18 cellular contexts compared by ENCODE assay signal in the genomic region with DNA sequence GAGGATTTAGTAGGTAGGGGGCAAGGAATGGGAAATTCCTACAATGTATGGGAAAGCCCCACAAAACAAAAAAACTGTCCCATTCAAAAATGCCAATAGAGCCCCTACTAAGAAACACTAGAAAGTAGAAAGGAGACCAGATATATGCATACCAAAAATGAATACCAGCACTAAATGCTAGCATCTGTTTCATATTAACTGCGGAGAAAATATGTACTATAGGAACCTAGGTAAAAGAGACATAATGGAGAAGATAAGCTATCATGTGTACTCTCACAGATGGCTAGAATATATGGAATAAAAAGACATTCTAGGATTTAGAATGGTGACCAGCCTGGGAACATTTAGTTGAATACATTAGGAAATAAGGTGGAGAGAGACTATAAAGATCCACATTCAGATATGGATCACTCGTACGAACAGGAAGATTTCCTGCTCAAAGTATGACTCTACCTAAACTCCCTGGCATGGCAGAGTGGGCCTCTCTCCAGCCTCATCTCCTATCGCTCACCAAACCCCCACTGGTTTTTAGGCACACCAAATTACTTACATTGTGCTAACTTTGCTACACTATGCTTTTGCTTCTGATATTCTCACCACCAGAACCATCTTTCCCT. TPM values are rescaled to one million over a fixed set of nuclear protein-coding genes. Genes with fewer than 3 reads are reported as not detected.
A peak's percentile ranks its signal among the peaks of the same experiment; 100 is the strongest.
DNase-seq lines count a peak whose midpoint lies in the region; ATAC-seq and TF ChIP-seq lines count a peak whose summit lies in the region.
"Had no signal": no experiment of that assay in that cellular context is flagged by ENCODE, and none has a peak within 500 bp of the region (broad histone marks: within the 10 kb centered on the region; RNA-seq: fewer than 3 reads in every experiment).

No MANE protein-coding gene starts in this region.

- peaks cover 19% of the 10 kb centered on the region for H3K79me2 ChIP-seq in smooth muscle cell (ENCODE audit: low read depth)

- H3K9ac ChIP-seq in smooth muscle cell (ENCODE audit: low read depth), result no peak overlapping the region
- H3K9ac ChIP-seq: GM23248 had no signal

- no peaks in the 10 kb centered on the region for H3K27me3 ChIP-seq in left ventricle myocardium inferior (ENCODE audit: low read depth)
- H3K27me3 ChIP-seq in smooth muscle cell (ENCODE audit: low read depth), result no peaks in the 10 kb centered on the region

- H3K9me3 ChIP-seq in left ventricle myocardium inferior (replicated peaks) (no peaks in the 10 kb centered on the region), mucosa of descending colon (no peaks in the 10 kb centered on the region), smooth muscle cell (replicated peaks; ENCODE audit: low read depth) (no peaks in the 10 kb centered on the region)

- H3K27ac Mint-ChIP-seq in central memory CD8-positive, alpha-beta T cell (ENCODE audit: low read depth), result peak overlapping the region; percentile 36
- H3K27ac Mint-ChIP-seq in T-helper 2 cell treated with Interferon-gamma antibody and Interleukin-4, amounts not matched to agents 5 μg/mL and 100 μg/mL, for 36 hours, result no peak overlapping the region
- H3K27ac Mint-ChIP-seq: B cell; CD4-positive, alpha-beta T cell had no signal

- no peak overlapping the region for H2AFZ ChIP-seq in smooth muscle cell (ENCODE audit: low read depth)
- H2AFZ ChIP-seq: GM23248 had no signal

- peaks cover 4% of the 10 kb centered on the region for H4K20me1 ChIP-seq in smooth muscle cell (ENCODE audit: low read depth)

- DNase-seq in left ventricle myocardium inferior, result no peak
- no peak for DNase-seq in left cardiac atrium
- no peak for DNase-seq in central memory CD8-positive, alpha-beta T cell (ENCODE audit: low spot score in 2 of 2)
- no peak for DNase-seq in mucosa of descending colon
- DNase-seq in smooth muscle cell (lab: John Stamatoyannopoulos, UW; ENCODE audit: unreplicated experiment), result no peak
- DNase-seq in T-helper 2 cell treated with Interferon-gamma antibody and Interleukin-4, amounts not matched to agents 5 μg/mL and 100 μg/mL, for 36 hours (ENCODE audit: low spot score), result no peak
- no peak for DNase-seq in NCI-H526 treated with DMSO at 0.1 percent for 48 hours (lab: John Stamatoyannopoulos, UW)
- DNase-seq: CD4-positive, alpha-beta T cell; DMS153; GDM1; GM23248; NCI-H1105 treated with DMSO at 0.1 percent for 48 hours; NCI-H1694; NCI-H524 treated with DMSO at 0.1 percent for 48 hours; PC-3 had no signal

- no peak overlapping the region for H3K4me3 Mint-ChIP-seq in central memory CD8-positive, alpha-beta T cell
- H3K4me3 Mint-ChIP-seq in T-helper 2 cell treated with Interferon-gamma antibody and Interleukin-4, amounts not matched to agents 5 μg/mL and 100 μg/mL, for 36 hours, result no peak overlapping the region
- H3K4me3 Mint-ChIP-seq: B cell; CD4-positive, alpha-beta T cell had no signal

- no peak for ATAC-seq in left cardiac atrium
- no peak for ATAC-seq in central memory CD8-positive, alpha-beta T cell (replicated peaks; ENCODE audit: extremely low read depth, poor library complexity, severe bottlenecking)
- ATAC-seq in mucosa of descending colon, result peak; percentile 44
- ATAC-seq: HCT116, PC-3 had no signal

- H3K4me2 ChIP-seq in smooth muscle cell, result no peak overlapping the region

- peaks cover 34% of the 10 kb centered on the region for H3K4me1 Mint-ChIP-seq in central memory CD8-positive, alpha-beta T cell
- peaks cover 4% of the 10 kb centered on the region for H3K4me1 Mint-ChIP-seq in T-helper 2 cell treated with Interferon-gamma antibody and Interleukin-4, amounts not matched to agents 5 μg/mL and 100 μg/mL, for 36 hours (ENCODE audit: low read depth)

- H3K4me3 ChIP-seq in left ventricle myocardium inferior (no peak overlapping the region), mucosa of descending colon (no peak overlapping the region), smooth muscle cell (no peak overlapping the region)
- H3K4me3 ChIP-seq: GM23248 had no signal

- H3K36me3 ChIP-seq in left ventricle myocardium inferior, result no peaks in the 10 kb centered on the region
- no peaks in the 10 kb centered on the region for H3K36me3 ChIP-seq in mucosa of descending colon (ENCODE audit: low read depth)
- no peaks in the 10 kb centered on the region for H3K36me3 ChIP-seq in smooth muscle cell (ENCODE audit: low read depth)

- H3K36me3 Mint-ChIP-seq in central memory CD8-positive, alpha-beta T cell (ENCODE audit: insufficient read depth), result peaks cover 9% of the 10 kb centered on the region
- H3K36me3 Mint-ChIP-seq in T-helper 2 cell treated with Interferon-gamma antibody and Interleukin-4, amounts not matched to agents 5 μg/mL and 100 μg/mL, for 36 hours (ENCODE audit: low read depth), result peaks cover 17% of the 10 kb centered on the region

- WGBS in smooth muscle cell (ENCODE audit: low lambda C conversion rate), result 97% methylated on average over 4 of the region's 4 CpGs

- peak overlapping the region; percentile 50 for H3K27ac ChIP-seq in left ventricle myocardium inferior (replicated peaks)
- H3K27ac ChIP-seq in smooth muscle cell (ENCODE audit: low read depth), result no peak overlapping the region
- H3K27ac ChIP-seq: GM23248, RWPE1 had no signal

- H3K9me3 Mint-ChIP-seq in central memory CD8-positive, alpha-beta T cell, result no peaks in the 10 kb centered on the region
- no peaks in the 10 kb centered on the region for H3K9me3 Mint-ChIP-seq in T-helper 2 cell treated with Interferon-gamma antibody and Interleukin-4, amounts not matched to agents 5 μg/mL and 100 μg/mL, for 36 hours
- H3K9me3 Mint-ChIP-seq: CD4-positive, alpha-beta T cell had no signal

- H3K4me1 ChIP-seq in left ventricle myocardium inferior (peaks cover 20% of the 10 kb centered on the region), mucosa of descending colon (ENCODE audit: low read depth) (no peaks in the 10 kb centered on the region), smooth muscle cell (ENCODE audit: low read depth) (no peaks in the 10 kb centered on the region)

- H3F3A ChIP-seq in smooth muscle cell (ENCODE audit: low read depth), result no peaks in the 10 kb centered on the region

- intact Hi-C loops in left ventricle myocardium inferior (cut with micrococcal nuclease), result loop anchor here (5.0 kb wide), 2 partner anchors 193 to 383 kb away; no protein-coding TSS in a partner anchor
- intact Hi-C loops in left cardiac atrium (cut with DNase I), result loop anchor here (2.0 to 5.0 kb wide), 4 partner anchors 108 to 383 kb away; partner anchors contain the start of gene CCN1 (in 1 of the 2)
- intact Hi-C loops in mucosa of descending colon (cut with DNase I, micrococcal nuclease), result loop anchor here in 1 of 2 donors (10.0 kb wide), 1 partner anchor 385 kb away; no protein-coding TSS in a partner anchor

- no peak for TF ChIP-seq CTCF in left ventricle myocardium inferior (IDR thresholded peaks at IDR 0.05; ENCODE audit: borderline replicate concordance)
- no peak for TF ChIP-seq CTCF in mucosa of descending colon (IDR thresholded peaks at IDR 0.05)
- no peak for TF ChIP-seq CTCF in smooth muscle cell (IDR thresholded peaks at IDR 0.05; ENCODE audit: borderline replicate concordance, insufficient read depth, poor library complexity, severe bottlenecking)

- H3K27me3 Mint-ChIP-seq in central memory CD8-positive, alpha-beta T cell, result no peaks in the 10 kb centered on the region
- no peaks in the 10 kb centered on the region for H3K27me3 Mint-ChIP-seq in T-helper 2 cell treated with Interferon-gamma antibody and Interleukin-4, amounts not matched to agents 5 μg/mL and 100 μg/mL, for 36 hours (ENCODE audit: low read depth)
- H3K27me3 Mint-ChIP-seq: B cell; CD4-positive, alpha-beta T cell had no signal

RNA-seq across cellular contexts. Expression of gene ZNHIT6, which starts 18.3 kb away (rescaled TPM):
- 8.7 TPM for total RNA-seq in left ventricle myocardium inferior
- 10 to 100 TPM in 1 of 2 donors, 1 to 10 TPM in 1; 8.3 to 13.3 TPM for total RNA-seq in left cardiac atrium
- 10 to 100 TPM in 2 of 3 donors, 1 to 10 TPM in 1; 8.8 to 16.5 (median 10.5) TPM for total RNA-seq in mucosa of descending colon
- 15.5 and 16.1 TPM in 2 replicates for total RNA-seq in smooth muscle cell
- 15.0 and 15.1 TPM in 2 replicates for polyA plus RNA-seq in smooth muscle cell
